14 cellular contexts compared by ENCODE assay signal in genomic region chr5:127231118-127231517, GRCh38. TPM values are rescaled to one million over a fixed set of nuclear protein-coding genes. Genes with fewer than 3 reads are reported as not detected.
"Had no signal": no experiment of that assay in that cellular context is flagged by ENCODE, and none has a peak within 500 bp of the region (broad histone marks: within the 10 kb centered on the region; RNA-seq: fewer than 3 reads in every experiment).

No MANE protein-coding gene starts in this region.

- H3K4me1 ChIP-seq: ascending aorta, prostate gland, right lobe of liver, thyroid gland had no signal

- H3K9me3 ChIP-seq: ascending aorta, heart left ventricle, left lung, prostate gland, right lobe of liver, thyroid gland had no signal

- H3K27ac Mint-ChIP-seq: stimulated activated effector memory CD8-positive, alpha-beta T cell treated with anti-CD3 and anti-CD28 coated beads, Interleukin-12 subunit alpha, Interleukin-12 subunit beta, amount 100 ng/mL, for 72 hours had no signal

- H3K27me3 ChIP-seq: ascending aorta, heart left ventricle, left lung, right lobe of liver, thyroid gland had no signal

- H3K4me3 ChIP-seq: ascending aorta, coronary artery, heart left ventricle, left lung, prostate gland, right lobe of liver, thyroid gland had no signal

- DNase-seq: activated CD4-positive, alpha-beta T cell treated with anti-CD3 and anti-CD28 coated beads, Interleukin-2, amount 50 U/mL, for 48 hours; activated CD8-positive, alpha-beta memory T cell treated with anti-CD3 and anti-CD28 coated beads, Interleukin-2, amount 50 U/mL, for 4 hours; effector CD4-positive, alpha-beta T cell; heart left ventricle; islet precursor cell; left lung; nucleus accumbens; right lobe of liver; thyroid gland had no signal

- H3K4me3 Mint-ChIP-seq: stimulated activated effector memory CD8-positive, alpha-beta T cell treated with anti-CD3 and anti-CD28 coated beads, Interleukin-12 subunit alpha, Interleukin-12 subunit beta, amount 100 ng/mL, for 72 hours had no signal

- H3K27ac ChIP-seq: ascending aorta, coronary artery, heart left ventricle, left lung, prostate gland, right lobe of liver, thyroid gland had no signal

- ATAC-seq: heart left ventricle; left lung; right lobe of liver; stimulated activated effector memory CD8-positive, alpha-beta T cell treated with anti-CD3 and anti-CD28 coated beads, Interleukin-12 subunit alpha, Interleukin-12 subunit beta, amount 100 ng/mL, for 72 hours had no signal

- H3K9me3 Mint-ChIP-seq: stimulated activated effector memory CD8-positive, alpha-beta T cell treated with anti-CD3 and anti-CD28 coated beads, Interleukin-12 subunit alpha, Interleukin-12 subunit beta, amount 100 ng/mL, for 72 hours had no signal

- H3K36me3 Mint-ChIP-seq: stimulated activated effector memory CD8-positive, alpha-beta T cell treated with anti-CD3 and anti-CD28 coated beads, Interleukin-12 subunit alpha, Interleukin-12 subunit beta, amount 100 ng/mL, for 72 hours had no signal

RNA-seq across cellular contexts. Expression of gene MEGF10, which starts 59.5 kb away (rescaled TPM):
- total RNA-seq: T-helper 2 cell treated with Interferon-gamma antibody and Interleukin-4, amounts not matched to agents 100 ng/mL and 5 ng/mL, for 36 hours had no signal
